Comparison of ENCODE assay signal across 35 cellular contexts in genomic region chr5:11281842-11282241, GRCh38.
DNase-seq lines count a peak whose midpoint lies in the region; ATAC-seq, FAIRE-seq and TF ChIP-seq lines count a peak whose summit lies in the region.
"Had no signal": no experiment of that assay in that cellular context is flagged by ENCODE, and none has a peak within 500 bp of the region (broad histone marks: within the 10 kb centered on the region; RNA-seq: fewer than 3 reads in every experiment).

No MANE protein-coding gene starts in this region.

- no peaks in the 10 kb centered on the region for H3K27me3 Mint-ChIP-seq in GM23338 (ENCODE audit: insufficient read depth, low read depth, poor library complexity)
- H3K27me3 Mint-ChIP-seq: B cell; CD4-positive, CD25-positive, alpha-beta regulatory T cell; CD8-positive, alpha-beta memory T cell had no signal

- H3K27me3 ChIP-seq in HepG2 (ENCODE audit: control insufficient read depth in 1 of 2, insufficient read depth in 2 of 2, low read length in 2 of 2) (no peaks in the 10 kb centered on the region), right lobe of liver (no peaks in the 10 kb centered on the region), GM23338 (ENCODE audit: insufficient read depth) (no peaks in the 10 kb centered on the region)
- H3K27me3 ChIP-seq: BE2C; BLaER1; BLaER1 treated with 17β-estradiol and CSF1 and Interleukin-3, amounts not matched to agents 10 nM and 100 nM had no signal

- intact Hi-C loops in HepG2 (cut with micrococcal nuclease; ENCODE audit: unreplicated experiment) = no loop called here
- intact Hi-C loops in right lobe of liver (cut with DNase I) = no loop called here

- H3K79me2 ChIP-seq in HepG2 (ENCODE audit: insufficient read depth, low read length) (no peaks in the 10 kb centered on the region), GM23338 (replicated peaks; ENCODE audit: insufficient read depth) (no peaks in the 10 kb centered on the region)

- H3K4me2 ChIP-seq in HepG2 (ENCODE audit: low read depth, low read length) (no peak overlapping the region), GM23338 (no peak overlapping the region)
- H3K4me2 ChIP-seq: A549; BLaER1; BLaER1 treated with 17β-estradiol and CSF1 and Interleukin-3, amounts not matched to agents 10 nM and 100 nM had no signal

- ATAC-seq in HepG2 = no peak
- no peak for ATAC-seq in right lobe of liver
- ATAC-seq in GM23338 = no peak
- ATAC-seq in GM18502 (IDR thresholded peaks at IDR 0.05; ENCODE audit: poor library complexity, unreplicated experiment) = no peak
- ATAC-seq: A549; CD8-positive, alpha-beta T cell had no signal

- in situ Hi-C loops in HepG2 (cut with HindIII; ENCODE audit: extremely low pct_ligation_motif_present, low pct_unique_long_range_greater_than_20kb) = no loop called here

- TF ChIP-seq EP300 in HepG2 (IDR thresholded peaks at IDR 0.05; ENCODE audit: low read depth in 2 of 2, low read length in 2 of 2) (no peak), HepG2 (CRISPR knock-in tag; IDR thresholded peaks at IDR 0.05; ENCODE audit: borderline replicate concordance) (no peak)

- no peaks in the 10 kb centered on the region for H3F3A ChIP-seq in GM23338 (replicated peaks; ENCODE audit: low read depth)

- H3K36me3 ChIP-seq in HepG2 (replicated peaks in 1 of 2; ENCODE audit: control insufficient read depth in 1 of 2, insufficient read depth in 2 of 2, low read length in 2 of 2) = no peaks in the 10 kb centered on the region
- H3K36me3 ChIP-seq in right lobe of liver = no peaks in the 10 kb centered on the region
- no peaks in the 10 kb centered on the region; the same call in 1 of the 2 replicates for H3K36me3 ChIP-seq in GM23338 (ENCODE audit: insufficient read depth)
- H3K36me3 ChIP-seq: BE2C; BLaER1; BLaER1 treated with 17β-estradiol and CSF1 and Interleukin-3, amounts not matched to agents 10 nM and 100 nM had no signal

- H3K4me1 Mint-ChIP-seq in GM23338 = no peaks in the 10 kb centered on the region
- H3K4me1 Mint-ChIP-seq: B cell; CD4-positive, alpha-beta memory T cell; CD4-positive, CD25-positive, alpha-beta regulatory T cell; CD8-positive, alpha-beta memory T cell had no signal

- peaks cover 33% of the 10 kb centered on the region for H3K9me3 Mint-ChIP-seq in GM23338
- H3K9me3 Mint-ChIP-seq: CD4-positive, alpha-beta T cell; CD8-positive, alpha-beta T cell had no signal

- H2AFZ ChIP-seq in HepG2 (ENCODE audit: low read length) = no peak overlapping the region
- H2AFZ ChIP-seq in GM23338 = no peak overlapping the region

- CTCF ChIA-PET in HepG2 (lab: Yijun Ruan, JAX; ENCODE audit: low intra/inter-chr PET ratio, low total read pairs) = no interaction called here

- no peak for TF ChIP-seq RAD21 in HepG2 (CRISPR knock-in tag; IDR thresholded peaks at IDR 0.05)

- peaks cover 21% of the 10 kb centered on the region; the same call in 2 of the 3 replicates for H3K36me3 Mint-ChIP-seq in GM23338 (ENCODE audit: low read depth)
- H3K36me3 Mint-ChIP-seq: CD14-positive monocyte; CD4-positive, CD25-positive, alpha-beta regulatory T cell; CD8-positive, alpha-beta T cell had no signal

- TF ChIP-seq CTCF in HepG2 (CRISPR knock-in tag; IDR thresholded peaks at IDR 0.05) = no peak
- TF ChIP-seq CTCF in right lobe of liver (IDR thresholded peaks at IDR 0.05) = no peak
- no peak for TF ChIP-seq CTCF in GM23338 (conservative IDR thresholded peaks at IDR 0.05; ENCODE audit: low read depth in 2 of 2)

- WGBS in HepG2 (ENCODE audit: low lambda C conversion rate) = 13% methylated on average over 5 of the region's 5 CpGs
- WGBS in right lobe of liver (ENCODE audit: insufficient coverage, low coverage, low lambda C conversion rate, missing lambda C conversion rate) = 69% methylated on average over 5 of the region's 5 CpGs

- TF ChIP-seq POLR2A in HepG2 (IDR thresholded peaks at IDR 0.05; ENCODE audit: insufficient read depth in 1 of 2, low read depth in 2 of 2, low read length in 2 of 2) (no peak), right lobe of liver (IDR thresholded peaks at IDR 0.05) (no peak)

- POLR2A ChIA-PET in HepG2 (lab: Yijun Ruan, JAX) = no interaction called here

- H3K4me3 ChIP-seq in HepG2 (replicated peaks in 1 of 3; ENCODE audit: insufficient read depth in 1 of 3, low read depth in 2 of 3, low read length in 3 of 3) (no peak overlapping the region), right lobe of liver (no peak overlapping the region), GM23338 (no peak overlapping the region)
- H3K4me3 ChIP-seq: A549; BLaER1; BLaER1 treated with 17β-estradiol and CSF1 and Interleukin-3, amounts not matched to agents 10 nM and 100 nM had no signal

- H3K9me2 ChIP-seq in GM23338 (ENCODE audit: insufficient read depth) = no peaks in the 10 kb centered on the region

- no TSS peak for BruUV-seq in HepG2 (replicated peaks; lab: Mats Ljungman, UMichigan)

- H3K9me3 ChIP-seq in HepG2 (ENCODE audit: low read length) = no peaks in the 10 kb centered on the region
- H3K9me3 ChIP-seq in right lobe of liver = no peaks in the 10 kb centered on the region
- H3K9me3 ChIP-seq: A549, BE2C, BLaER1, Caco-2 had no signal

- no peak overlapping the region for H3K27ac Mint-ChIP-seq in GM23338
- H3K27ac Mint-ChIP-seq: B cell; CD14-positive monocyte; CD4-positive, alpha-beta memory T cell; CD4-positive, alpha-beta T cell; CD4-positive, CD25-positive, alpha-beta regulatory T cell; CD8-positive, alpha-beta memory T cell; CD8-positive, alpha-beta T cell had no signal

- DNase-seq in HepG2 (ENCODE audit: low spot score) = no peak
- DNase-seq in right lobe of liver = no peak
- no peak for DNase-seq in GM23338 (ENCODE audit: low spot score)
- DNase-seq in urothelium cell line (ENCODE audit: low spot score) = no peak
- no peak for DNase-seq in AG08396 (ENCODE audit: low spot score)
- DNase-seq: 8988T; ACHN; AML-193; BE2C; C1 segment of cervical spinal cord; Caco-2; Calu3; CD4-positive, alpha-beta memory T cell; CD4-positive, alpha-beta T cell; CD4-positive, CD25-positive, alpha-beta regulatory T cell; CD8-positive, alpha-beta memory T cell; CD8-positive, alpha-beta T cell; COR-L47; DMS 273 treated with DMSO at 0.1 percent for 48 hours; DMS153; DMS53; DMS79; DMS79 treated with DMSO at 0.1 percent for 48 hours; DND-41; EL had no signal

- H3K4me1 ChIP-seq in HepG2 (ENCODE audit: insufficient read depth, low read length) (no peaks in the 10 kb centered on the region), right lobe of liver (no peaks in the 10 kb centered on the region), GM23338 (ENCODE audit: insufficient read depth) (no peaks in the 10 kb centered on the region)
- H3K4me1 ChIP-seq: A549; BE2C; BLaER1; BLaER1 treated with 17β-estradiol and CSF1 and Interleukin-3, amounts not matched to agents 10 nM and 100 nM; Caco-2 had no signal

- no peak overlapping the region for H3K27ac ChIP-seq in HepG2 (ENCODE audit: extremely low read length, insufficient read depth, low read length)
- H3K27ac ChIP-seq in right lobe of liver = no peak overlapping the region
- H3K27ac ChIP-seq in GM23338 (ENCODE audit: low read depth) = no peak overlapping the region
- H3K27ac ChIP-seq: 22Rv1; A549; BLaER1; BLaER1 treated with 17β-estradiol and CSF1 and Interleukin-3, amounts not matched to agents 10 nM and 100 nM; C4-2B had no signal

- no peak overlapping the region for H3K4me3 Mint-ChIP-seq in GM23338
- H3K4me3 Mint-ChIP-seq: B cell; CD14-positive monocyte; CD4-positive, alpha-beta memory T cell; CD4-positive, alpha-beta T cell; CD4-positive, CD25-positive, alpha-beta regulatory T cell; CD8-positive, alpha-beta memory T cell; CD8-positive, alpha-beta T cell had no signal

- no peak overlapping the region for H3K9ac ChIP-seq in HepG2 (ENCODE audit: insufficient read depth, low read depth, low read length)
- H3K9ac ChIP-seq: BLaER1; BLaER1 treated with 17β-estradiol and CSF1 and Interleukin-3, amounts not matched to agents 10 nM and 100 nM had no signal

- FAIRE-seq in HepG2 (lab: Jason Lieb, UNC) = no peak
- FAIRE-seq in urothelium cell line (lab: Jason Lieb, UNC) = peak; percentile 35
- FAIRE-seq: A204.1, A549, D721Med had no signal

- H4K20me1 ChIP-seq in HepG2 (ENCODE audit: insufficient read depth, low read length) (no peaks in the 10 kb centered on the region), GM23338 (replicated peaks; ENCODE audit: insufficient read depth) (no peaks in the 10 kb centered on the region)
- H4K20me1 ChIP-seq: BLaER1; BLaER1 treated with 17β-estradiol and CSF1 and Interleukin-3, amounts not matched to agents 10 nM and 100 nM had no signal

TF ChIP-seq in HepG2, 621 proteins besides CTCF, POLR2A, EP300 and RAD21:
- TF ChIP-seq ZNF331 (CRISPR knock-in tag; IDR thresholded peaks at IDR 0.05) (peak; percentile 92), NFKB2 (CRISPR knock-in tag; IDR thresholded peaks at IDR 0.05; ENCODE audit: borderline replicate concordance) (no peak)

TF ChIP-seq in GM23338, 12 proteins besides CTCF, POLR2A, EP300 and RAD21:
- TF ChIP-seq STAT1 (IDR thresholded peaks at IDR 0.05; ENCODE audit: unreplicated experiment) (no peak), CREB1 (CRISPR knock-in tag; IDR thresholded peaks at IDR 0.05; ENCODE audit: low read depth) (no peak), ZNF331 (CRISPR knock-in tag; IDR thresholded peaks at IDR 0.05; ENCODE audit: low read depth) (peak; percentile 91)
